In the genomic region with DNA sequence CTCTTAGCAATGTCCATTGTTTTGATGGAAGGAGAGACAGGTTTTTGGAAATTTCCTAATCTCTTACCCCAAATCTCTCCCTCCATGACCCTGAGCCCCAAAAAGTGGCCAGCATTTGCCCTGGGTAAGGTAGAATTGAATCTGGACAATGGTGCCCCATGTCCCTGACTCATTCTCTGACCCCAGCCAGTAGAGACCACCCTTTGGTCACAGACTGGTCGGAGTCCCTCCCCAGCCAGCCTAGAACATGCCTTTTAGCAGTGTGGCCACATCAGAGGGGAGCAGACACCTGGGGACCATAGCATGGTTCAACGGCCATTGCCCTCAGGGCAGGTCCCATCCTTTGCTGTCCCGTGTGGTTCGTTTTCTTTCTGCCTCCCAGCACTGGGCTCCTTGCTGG, we compare ENCODE assay signal across 23 cellular contexts. TPM values are rescaled to one million over a fixed set of nuclear protein-coding genes. Genes with fewer than 3 reads are reported as not detected.
DNase-seq lines count a peak whose midpoint lies in the region; ATAC-seq, FAIRE-seq and TF ChIP-seq lines count a peak whose summit lies in the region.
"Had no signal": no experiment of that assay in that cellular context is flagged by ENCODE, and none has a peak within 500 bp of the region (broad histone marks: within the 10 kb centered on the region; RNA-seq: fewer than 3 reads in every experiment).

No MANE protein-coding gene starts in this region.

- H4K8ac ChIP-seq in trophoblast cell (ENCODE audit: low read depth, low read length), result no peak overlapping the region

- H4K91ac ChIP-seq in trophoblast cell (ENCODE audit: low read depth, low read length), result no peak overlapping the region

- no peak overlapping the region for H3K23ac ChIP-seq in trophoblast cell (ENCODE audit: low read length)

- intact Hi-C loops in heart right ventricle (cut with DNase I), result no loop called here

- H2AK5ac ChIP-seq in trophoblast cell (ENCODE audit: low read length), result no peak overlapping the region

- H3K4ac ChIP-seq in trophoblast cell (ENCODE audit: low read depth, low read length), result no peak overlapping the region

- H2BK120ac ChIP-seq in trophoblast cell (ENCODE audit: insufficient read depth, low read length, poor library complexity), result no peak overlapping the region

- no peaks in the 10 kb centered on the region for H3K4me1 ChIP-seq in right atrium auricular region
- peaks cover 0 to 13% (median 0%) of the 10 kb centered on the region in 9 donors for H3K4me1 ChIP-seq in heart right ventricle
- H3K4me1 ChIP-seq in trophoblast cell (ENCODE audit: control insufficient read depth in 1 of 2, insufficient read depth in 2 of 2, low read length in 2 of 2), result peaks cover 2 to 3% of the 10 kb centered on the region in 2 experiments
- H3K4me1 ChIP-seq: BE2C had no signal

- WGBS in heart right ventricle, 2 donors, result 92 to 93% methylated on average over 4 of the region's 4 CpGs
- no CpG with 5 or more reads among the region's 4 CpGs for WGBS in trophoblast cell (ENCODE audit: extremely low coverage, insufficient coverage, insufficient read length)

- DNase-seq in right atrium auricular region (ENCODE audit: low spot score) (peak; percentile 26), heart right ventricle (no peak), mesenteric fat pad (ENCODE audit: low spot score) (peak; percentile 67), trophoblast cell (no peak), RKO (ENCODE audit: low spot score) (no peak), NCI-H2227 treated with DMSO at 0.1 percent for 48 hours (lab: John Stamatoyannopoulos, UW) (no peak), HTR-8/SVneo (ENCODE audit: insufficient read length, low spot score) (no peak)
- DNase-seq: ACHN; BE2C; C1 segment of cervical spinal cord; CD4-positive, CD25-positive, alpha-beta regulatory T cell; CD8-positive, alpha-beta memory T cell; COR-L47; DMS 273 treated with DMSO at 0.1 percent for 48 hours; DMS53; DND-41; EL; GOT3; H7; HFFc6 had no signal

- no peak overlapping the region for H2BK5ac ChIP-seq in trophoblast cell (ENCODE audit: low read depth, low read length, poor library complexity)

- H3K9ac ChIP-seq in trophoblast cell (ENCODE audit: low read length), result no peak overlapping the region

- H2AFZ ChIP-seq in trophoblast cell (ENCODE audit: insufficient read depth, low read length, poor library complexity), result no peak overlapping the region

- H3K79me1 ChIP-seq in trophoblast cell (ENCODE audit: low read length), result no peaks in the 10 kb centered on the region

- H3K14ac ChIP-seq in trophoblast cell (ENCODE audit: low read length), result no peak overlapping the region

- no peaks in the 10 kb centered on the region for H3K79me2 ChIP-seq in trophoblast cell (ENCODE audit: control insufficient read depth, insufficient read depth, low read length, poor library complexity)

- H3K36me3 ChIP-seq in right atrium auricular region (no peaks in the 10 kb centered on the region), heart right ventricle (no peaks in the 10 kb centered on the region), trophoblast cell (ENCODE audit: control insufficient read depth in 1 of 2, insufficient read depth in 2 of 2, low read length in 2 of 2) (no peaks in the 10 kb centered on the region)
- H3K36me3 ChIP-seq: BE2C had no signal

- H3K4me3 ChIP-seq in right atrium auricular region, result no peak overlapping the region
- no peak overlapping the region for H3K4me3 ChIP-seq in heart right ventricle
- peak overlapping the region; percentile 47 for H3K4me3 ChIP-seq in trophoblast cell (ENCODE audit: low read depth, low read length)
- H3K4me3 ChIP-seq: GM12878 had no signal

- no peak for TF ChIP-seq CTCF in right atrium auricular region (IDR thresholded peaks at IDR 0.05)
- TF ChIP-seq CTCF in heart right ventricle (IDR thresholded peaks at IDR 0.05), result no peak

- no peak for FAIRE-seq in HTR-8/SVneo (lab: Jason Lieb, UNC)
- FAIRE-seq: A204.1, GM12878 had no signal

- H3K27ac ChIP-seq in right atrium auricular region (no peak overlapping the region), heart right ventricle (no peak overlapping the region), trophoblast cell (ENCODE audit: low read depth, low read length) (no peak overlapping the region)

- H2BK12ac ChIP-seq in trophoblast cell (ENCODE audit: low read length), result no peak overlapping the region

- H3K27me3 ChIP-seq in right atrium auricular region, result no peaks in the 10 kb centered on the region
- H3K27me3 ChIP-seq in heart right ventricle, result peaks cover 0 to 6% (median 0%) of the 10 kb centered on the region in 7 donors
- no peaks in the 10 kb centered on the region for H3K27me3 ChIP-seq in trophoblast cell (ENCODE audit: insufficient read depth, low read length)
- H3K27me3 ChIP-seq: BE2C had no signal

- no peak overlapping the region for H3K4me2 ChIP-seq in trophoblast cell (ENCODE audit: low read length)

- H4K12ac ChIP-seq in trophoblast cell (ENCODE audit: low read depth, low read length), result no peak overlapping the region

- H3K18ac ChIP-seq in trophoblast cell (ENCODE audit: low read length), result no peak overlapping the region

- ATAC-seq in heart right ventricle, result no peak
- ATAC-seq: GM12878 had no signal

- H3K9me3 ChIP-seq in right atrium auricular region, result no peaks in the 10 kb centered on the region
- no peaks in the 10 kb centered on the region for H3K9me3 ChIP-seq in heart right ventricle
- peaks cover 3% of the 10 kb centered on the region for H3K9me3 ChIP-seq in trophoblast cell (ENCODE audit: insufficient read depth, low read depth, low read length)
- H3K9me3 ChIP-seq: BE2C had no signal

RNA-seq across cellular contexts. Expression of a gene that starts 6.5 kb away (rescaled TPM):
- total RNA-seq in right atrium auricular region, result not detected
- total RNA-seq in heart right ventricle, result under 1 TPM in 1 of 10 donors, not detected in 9; 0.35 TPM
- polyA plus RNA-seq in heart right ventricle, result not detected
- total RNA-seq in mesenteric fat pad, result not detected
- polyA plus RNA-seq in trophoblast cell (2013), result not detected in 2 replicates
- total RNA-seq: CD4-positive, CD25-positive, alpha-beta regulatory T cell; CD8-positive, alpha-beta memory T cell; G401; H7; HFFc6 had no signal
- polyA plus RNA-seq: CD4-positive, CD25-positive, alpha-beta regulatory T cell; CD8-positive, alpha-beta memory T cell had no signal

RNA-seq across cellular contexts. Expression of a gene that starts 50.1 kb away (rescaled TPM):
- total RNA-seq in right atrium auricular region, result under 1 TPM in 1 of 2 donors, not detected in 1; 0.82 TPM
- total RNA-seq in heart right ventricle, result 1 to 10 TPM in 1 of 10 donors, under 1 TPM in 5, not detected in 4; 0.34 to 1.8 (median 0.45) TPM
- under 1 TPM in 1 of 2 donors, not detected in 1; 0.03 TPM for polyA plus RNA-seq in heart right ventricle
- not detected for total RNA-seq in mesenteric fat pad
- 8.8 and 9.8 TPM in 2 replicates for polyA plus RNA-seq in trophoblast cell (2013)
- polyA plus RNA-seq: CD8-positive, alpha-beta memory T cell had no signal

Comparison
In these comparisons a context has a peak if more than half of its experiments do, and no peak if none do; other contexts are left out.
1. DNase-seq: peak in right atrium auricular region (single experiment) and mesenteric fat pad (single experiment); none in heart right ventricle (0 of 2), trophoblast cell (0 of 2), RKO (single experiment), NCI-H2227 treated with DMSO at 0.1 percent for 48 hours (single experiment) and HTR-8/SVneo (single experiment).